Comparison of ENCODE assay signal across 8 cellular contexts in the genomic region with DNA sequence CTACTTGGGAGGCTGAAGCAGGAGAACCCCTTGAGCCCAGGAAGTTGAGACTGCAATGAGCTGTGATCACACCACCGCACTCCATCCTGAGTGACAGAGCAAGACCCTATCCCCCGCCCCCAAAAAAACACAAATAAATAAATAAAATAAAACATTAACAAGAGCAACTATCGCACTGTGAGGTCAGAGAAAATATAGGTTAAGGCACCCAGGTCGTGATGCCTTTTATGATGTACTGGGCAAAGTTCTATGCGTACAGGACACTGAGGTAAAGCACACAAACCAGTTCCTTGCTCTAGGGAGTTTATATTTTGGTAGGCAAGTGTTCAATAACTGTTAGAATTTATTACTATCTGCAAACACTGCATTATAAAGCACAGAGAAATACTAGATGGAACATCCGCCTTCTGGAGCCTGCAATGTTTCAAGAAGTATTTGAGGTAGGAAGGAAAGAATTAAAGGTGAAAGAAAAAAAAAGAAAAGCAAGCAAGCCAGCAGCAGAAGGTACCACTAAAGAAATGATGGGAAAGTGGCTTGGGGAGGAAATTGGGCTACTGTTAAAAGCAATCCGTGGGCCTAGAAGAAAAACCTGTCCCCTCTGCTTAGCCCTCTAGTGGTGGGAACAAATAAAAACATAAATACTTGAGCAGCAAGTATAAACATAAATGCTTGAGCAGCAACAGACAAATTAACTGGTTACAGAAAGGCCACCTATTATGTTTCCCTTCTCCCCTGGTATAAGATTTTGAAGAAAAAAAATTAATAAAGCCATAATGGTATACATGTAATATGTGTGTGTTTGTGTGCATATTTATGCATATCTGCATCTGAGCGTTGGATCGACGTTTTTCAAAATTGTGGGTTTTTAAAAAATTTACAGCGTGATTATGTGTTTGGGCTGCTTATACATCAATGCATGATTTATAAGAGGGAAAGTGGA.
DNase-seq lines count a peak whose midpoint lies in the region; FAIRE-seq and TF ChIP-seq lines count a peak whose summit lies in the region.
"Had no signal": no experiment of that assay in that cellular context is flagged by ENCODE, and none has a peak within 500 bp of the region (broad histone marks: within the 10 kb centered on the region; RNA-seq: fewer than 3 reads in every experiment).

No MANE protein-coding gene starts in this region.

- no peaks in the 10 kb centered on the region for H3F3A ChIP-seq in MM.1S (ENCODE audit: insufficient read depth, low read length)

- H3K36me3 ChIP-seq in GM06990 (ENCODE audit: control insufficient read depth, insufficient read depth, low read length) (no peaks in the 10 kb centered on the region), MM.1S (replicated peaks; ENCODE audit: insufficient read depth, low read length) (no peaks in the 10 kb centered on the region)

- H4K20me1 ChIP-seq in MM.1S (ENCODE audit: insufficient read depth, low read length), result no peaks in the 10 kb centered on the region

- H3K4me1 ChIP-seq in MM.1S (ENCODE audit: low read length), result no peaks in the 10 kb centered on the region

- H3K27me3 ChIP-seq in GM06990 (replicated peaks; ENCODE audit: control insufficient read depth, insufficient read depth, low read length) (no peaks in the 10 kb centered on the region), MM.1S (replicated peaks; ENCODE audit: insufficient read depth, low read length) (no peaks in the 10 kb centered on the region)

- H3K9ac ChIP-seq in MM.1S (ENCODE audit: low read length), result no peak overlapping the region

- H2AFZ ChIP-seq in MM.1S (ENCODE audit: low read length), result no peak overlapping the region

- FAIRE-seq in frontal cortex (lab: Jason Lieb, UNC), result no peak

- H3K9me2 ChIP-seq in MM.1S (replicated peaks; ENCODE audit: insufficient read depth, low read length), result no peaks in the 10 kb centered on the region

- no peak overlapping the region for H3K4me2 ChIP-seq in MM.1S (ENCODE audit: low read depth, low read length)

- H3K79me2 ChIP-seq in MM.1S (ENCODE audit: low read length), result no peaks in the 10 kb centered on the region

- DNase-seq in GM06990 (ENCODE audit: extremely low read depth, insufficient read length) (no peak), MM.1S (peak; percentile 21), astrocyte of the hippocampus (ENCODE audit: low read depth, low spot score) (peak; percentile 48), lung microvascular endothelial cell (ENCODE audit: low read depth in 2 of 2) (peak; percentile 36 to 40), frontal cortex (ENCODE audit: low spot score in 2 of 2) (no peak)
- no peak for DNase-seq in activated CD8-positive, alpha-beta memory T cell treated with anti-CD3 and anti-CD28 coated beads, Interleukin-2, amount 50 U/mL, for 4 hours
- DNase-seq in stimulated activated CD4-positive, alpha-beta T cell treated with anti-CD3 and anti-CD28 coated beads, Interleukin-2, amount 100 ng/mL, for 48 hours, result no peak

- peak; percentile 79 for TF ChIP-seq CTCF in GM06990 (IDR thresholded peaks at IDR 0.05; ENCODE audit: insufficient read depth, low read length, poor library complexity, severe bottlenecking)
- TF ChIP-seq CTCF in MM.1S (IDR thresholded peaks at IDR 0.05; ENCODE audit: low read length), result peak; percentile 62

- no peak overlapping the region for H3K4me3 ChIP-seq in GM06990 (replicated peaks; ENCODE audit: low read depth, low read length)
- no peak overlapping the region for H3K4me3 ChIP-seq in MM.1S (ENCODE audit: low read length)
- H3K4me3 ChIP-seq: skin epidermis had no signal

- no peaks in the 10 kb centered on the region for H3K9me3 ChIP-seq in MM.1S (replicated peaks; ENCODE audit: insufficient read depth, low read length)

- no peak overlapping the region for H3K27ac ChIP-seq in MM.1S (ENCODE audit: low read length)
- H3K27ac ChIP-seq: skin epidermis had no signal

Comparison
In these comparisons a context has a peak if more than half of its experiments do, and no peak if none do; other contexts are left out.
1. DNase-seq: peak in MM.1S (single experiment), astrocyte of the hippocampus (single experiment) and lung microvascular endothelial cell (2 of 2); none in GM06990 (single experiment), frontal cortex (0 of 2), activated CD8-positive, alpha-beta memory T cell treated with anti-CD3 and anti-CD28 coated beads, Interleukin-2, amount 50 U/mL, for 4 hours (single experiment) and stimulated activated CD4-positive, alpha-beta T cell treated with anti-CD3 and anti-CD28 coated beads, Interleukin-2, amount 100 ng/mL, for 48 hours (0 of 2).